Comparison of ENCODE assay signal across 1 cellular context in genomic region chr2:44167311-44167907, GRCh38.
A peak's percentile ranks its signal among the peaks of the same experiment; 100 is the strongest.
TF ChIP-seq lines count a peak whose summit lies in the region.

No MANE protein-coding gene starts in this region.

TF ChIP-seq in HEK293, 187 proteins besides CTCF, POLR2A, EP300 and RAD21 (continued from another document and continues in another):
- TF ChIP-seq ZNF18 (tag by site-specific recombination; IDR thresholded peaks at IDR 0.05) (no peak), ZBTB21 (tag by site-specific recombination; IDR thresholded peaks at IDR 0.05) (no peak), MYNN (tag by site-specific recombination; IDR thresholded peaks at IDR 0.05; ENCODE audit: borderline replicate concordance) (no peak), SP3 (tag by site-specific recombination; IDR thresholded peaks at IDR 0.05) (no peak), ZNF211 (tag by site-specific recombination; IDR thresholded peaks at IDR 0.05; ENCODE audit: low read depth) (no peak), ZNF366 (tag by site-specific recombination; conservative IDR thresholded peaks at IDR 0.05) (no peak), ZBTB11 (tag by site-specific recombination; conservative IDR thresholded peaks at IDR 0.05; ENCODE audit: low read depth) (0 out of 2 replicates have a peak, but pooled peaks have one; percentile 29), ZNF645 (tag by site-specific recombination; IDR thresholded peaks at IDR 0.05) (no peak), ZNF473 (tag by site-specific recombination; IDR thresholded peaks at IDR 0.05) (no peak), ZNF248 (tag by site-specific recombination; IDR thresholded peaks at IDR 0.05) (no peak), ZNF548 (tag by site-specific recombination; IDR thresholded peaks at IDR 0.05) (no peak), ZBTB17 (tag by site-specific recombination; IDR thresholded peaks at IDR 0.05) (no peak), AEBP2 (tag by site-specific recombination; IDR thresholded peaks at IDR 0.05; ENCODE audit: borderline replicate concordance) (no peak), ZNF2 (tag by site-specific recombination; IDR thresholded peaks at IDR 0.05) (no peak), ZNF335 (tag by site-specific recombination; conservative IDR thresholded peaks at IDR 0.05) (peak; percentile 62; the same call in 1 of the 2 replicates), ZNF843 (tag by site-specific recombination; IDR thresholded peaks at IDR 0.05) (no peak), ZNF132 (tag by site-specific recombination; IDR thresholded peaks at IDR 0.05; ENCODE audit: borderline replicate concordance) (no peak), ZNF626 (tag by site-specific recombination; IDR thresholded peaks at IDR 0.05) (no peak), ZNF184 (tag by site-specific recombination; IDR thresholded peaks at IDR 0.05) (no peak), YY2 (tag by site-specific recombination; IDR thresholded peaks at IDR 0.05) (no peak), ZNF677 (tag by site-specific recombination; IDR thresholded peaks at IDR 0.05) (no peak), BCL6B (tag by site-specific recombination; IDR thresholded peaks at IDR 0.05) (peak; percentile 81), KLF16 (tag by site-specific recombination; IDR thresholded peaks at IDR 0.05) (no peak), ZNF416 (tag by site-specific recombination; IDR thresholded peaks at IDR 0.05) (no peak), ZBTB10 (tag by site-specific recombination; IDR thresholded peaks at IDR 0.05) (peak; percentile 92), ZEB2 (tag by site-specific recombination; IDR thresholded peaks at IDR 0.05) (peak; percentile 85), ZNF549 (tag by site-specific recombination; IDR thresholded peaks at IDR 0.05) (no peak), TCF7L2 (IDR thresholded peaks at IDR 0.05; ENCODE audit: borderline replicate concordance, low read depth, low read length) (no peak), ZNF501 (tag by site-specific recombination; IDR thresholded peaks at IDR 0.05) (no peak), ZFP37 (tag by site-specific recombination; IDR thresholded peaks at IDR 0.05) (no peak), PRDM6 (tag by site-specific recombination; IDR thresholded peaks at IDR 0.05) (no peak), ZNF571 (tag by site-specific recombination; IDR thresholded peaks at IDR 0.05) (no peak), SALL2 (tag by site-specific recombination; IDR thresholded peaks at IDR 0.05; ENCODE audit: borderline replicate concordance) (no peak), ZBTB8A (tag by site-specific recombination; IDR thresholded peaks at IDR 0.05) (no peak), IKZF3 (tag by site-specific recombination; IDR thresholded peaks at IDR 0.05) (peak; percentile 60), ZNF175 (tag by site-specific recombination; IDR thresholded peaks at IDR 0.05) (no peak), ZNF521 (tag by site-specific recombination; IDR thresholded peaks at IDR 0.05) (no peak), PRDM1 (tag by site-specific recombination; IDR thresholded peaks at IDR 0.05) (0 out of 2 replicates have a peak, but pooled peaks have one; percentile 25), INSM2 (tag by site-specific recombination; IDR thresholded peaks at IDR 0.05) (no peak), ZNF280C (tag by site-specific recombination; IDR thresholded peaks at IDR 0.05) (no peak), ZNF266 (tag by site-specific recombination; IDR thresholded peaks at IDR 0.05; ENCODE audit: low read depth) (no peak), ZBTB6 (tag by site-specific recombination; IDR thresholded peaks at IDR 0.05) (no peak), RBAK (tag by site-specific recombination; IDR thresholded peaks at IDR 0.05) (no peak), KLF17 (tag by site-specific recombination; IDR thresholded peaks at IDR 0.05) (no peak)
